ENCODE assay signal across 33 cellular contexts in the genomic region with DNA sequence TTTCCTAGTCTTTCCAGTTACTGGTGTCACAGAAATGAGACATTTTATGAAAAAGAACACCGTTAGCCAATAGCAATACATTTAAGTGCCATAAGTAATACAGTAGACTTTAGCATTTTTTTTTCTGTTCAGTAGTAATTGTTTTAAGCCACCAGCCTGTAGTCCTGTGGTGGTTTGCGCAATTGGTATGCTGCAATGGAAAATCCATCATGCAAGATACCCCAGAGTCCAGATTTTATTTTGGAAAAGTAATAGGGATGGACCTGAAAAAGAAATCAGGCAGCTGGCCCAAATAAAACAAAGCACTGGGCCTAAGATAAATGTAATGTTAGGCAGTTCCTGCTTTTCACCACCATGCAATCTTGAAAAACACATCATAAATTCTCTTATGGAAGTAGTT.
A peak's percentile ranks its signal among the peaks of the same experiment; 100 is the strongest.
DNase-seq lines count a peak whose midpoint lies in the region; ATAC-seq and TF ChIP-seq lines count a peak whose summit lies in the region.
"Had no signal": no experiment of that assay in that cellular context is flagged by ENCODE, and none has a peak within 500 bp of the region (broad histone marks: within the 10 kb centered on the region; RNA-seq: fewer than 3 reads in every experiment).

No MANE protein-coding gene starts in this region.

- no peak for TF ChIP-seq POLR2A in NB4 (IDR thresholded peaks at IDR 0.05; ENCODE audit: extremely low read depth, insufficient read length)
- TF ChIP-seq POLR2A in sigmoid colon (IDR thresholded peaks at IDR 0.05), result no peak

- no peak for TF ChIP-seq CTCF in NB4 (IDR thresholded peaks at IDR 0.05; ENCODE audit: low read depth, low read length)
- TF ChIP-seq CTCF in progenitor cell of endocrine pancreas (IDR thresholded peaks at IDR 0.05; ENCODE audit: unreplicated experiment), result no peak
- no peak for TF ChIP-seq CTCF in sigmoid colon (IDR thresholded peaks at IDR 0.05)

- H3K9me3 ChIP-seq in sigmoid colon, result no peaks in the 10 kb centered on the region
- H3K9me3 ChIP-seq: MG63, mucosa of descending colon, SK-N-SH, testis had no signal

- 98% methylated on average over 2 of the region's 2 CpGs for WGBS in sigmoid colon, 2 donors

- no peak for TF ChIP-seq EP300 in sigmoid colon (IDR thresholded peaks at IDR 0.05)

- H3K27me3 ChIP-seq in sigmoid colon, result no peaks in the 10 kb centered on the region
- H3K27me3 ChIP-seq: MG63, testis had no signal

- H3K4me3 ChIP-seq in NB4 (ENCODE audit: low read depth, low read length), result no peak overlapping the region
- no peak overlapping the region for H3K4me3 ChIP-seq in sigmoid colon
- H3K4me3 ChIP-seq: MG63, mucosa of descending colon, PC-9, testis had no signal

- H3K27ac ChIP-seq in sigmoid colon, result no peak overlapping the region
- H3K27ac ChIP-seq: KMS-11, PC-9, testis had no signal

- H3K9me3 Mint-ChIP-seq in activated naive CD8-positive, alpha-beta T cell treated with anti-CD3 and anti-CD28 coated beads, Interleukin-2, amount 50 U/mL, for 24 hours, result peaks cover 4% of the 10 kb centered on the region
- no peaks in the 10 kb centered on the region for H3K9me3 Mint-ChIP-seq in activated naive CD8-positive, alpha-beta T cell treated with anti-CD3 and anti-CD28 coated beads for 36 hours
- H3K9me3 Mint-ChIP-seq in progenitor cell of endocrine pancreas (ENCODE audit: low read depth), result no peaks in the 10 kb centered on the region
- H3K9me3 Mint-ChIP-seq: activated CD8-positive, alpha-beta T cell treated with anti-CD3 and anti-CD28 coated beads for 36 hours; CD4-positive, alpha-beta T cell; T-helper 1 cell treated with Interleukin-12 subunit alpha and Interleukin-12 subunit beta and Interleukin-4 antibody, amounts not matched to agents 30 μg/mL and 1 μg/mL, for 36 hours had no signal

- no peak for DNase-seq in activated naive CD8-positive, alpha-beta T cell treated with anti-CD3 and anti-CD28 coated beads, Interleukin-2, amount 50 U/mL, for 24 hours
- no peak for DNase-seq in activated naive CD8-positive, alpha-beta T cell treated with anti-CD3 and anti-CD28 coated beads for 36 hours
- DNase-seq in NB4 (ENCODE audit: low read depth), result peak; percentile 4
- DNase-seq in fibroblast of gingiva (ENCODE audit: low read depth), result peak; percentile 76
- DNase-seq in sciatic nerve (ENCODE audit: low spot score), result no peak
- no peak for DNase-seq in progenitor cell of endocrine pancreas (ENCODE audit: low spot score, unreplicated experiment)
- no peak for DNase-seq in sigmoid colon
- DNase-seq: activated effector memory CD4-positive, alpha-beta T cell treated with Interleukin-2 at 50 U/mL for 16 hours; CD4-positive, alpha-beta T cell; central memory CD4-positive, alpha-beta T cell; dermis blood vessel endothelial cell; endodermal cell; H7; hypothalamus; left cardiac atrium; mammary epithelial cell; MG63; mucosa of descending colon; NCI-H1417 treated with DMSO at 0.1 percent for 48 hours; NCI-H2029 treated with DMSO at 0.1 percent for 48 hours; NCI-H526; PC-9; SK-N-SH; small intestine; stimulated activated naive CD4-positive, alpha-beta T cell treated with Interleukin-2 at 50 U/mL for 16 hours; testis had no signal

- no peak for ATAC-seq in activated naive CD8-positive, alpha-beta T cell treated with anti-CD3 and anti-CD28 coated beads, Interleukin-2, amount 50 U/mL, for 24 hours
- ATAC-seq in sciatic nerve (peak; percentile 84), HG03135 (IDR thresholded peaks at IDR 0.05; ENCODE audit: unreplicated experiment) (no peak)
- ATAC-seq: left cardiac atrium, mucosa of descending colon, Right ventricle myocardium inferior had no signal

- H3K27ac Mint-ChIP-seq in activated naive CD8-positive, alpha-beta T cell treated with anti-CD3 and anti-CD28 coated beads, Interleukin-2, amount 50 U/mL, for 24 hours, result peak overlapping the region; percentile 84
- H3K27ac Mint-ChIP-seq in activated naive CD8-positive, alpha-beta T cell treated with anti-CD3 and anti-CD28 coated beads for 36 hours, result no peak overlapping the region
- H3K27ac Mint-ChIP-seq in progenitor cell of endocrine pancreas, result no peak overlapping the region
- H3K27ac Mint-ChIP-seq: activated CD8-positive, alpha-beta T cell treated with anti-CD3 and anti-CD28 coated beads for 36 hours; CD4-positive, alpha-beta T cell; endodermal cell; nephron had no signal

- H3K36me3 Mint-ChIP-seq in activated naive CD8-positive, alpha-beta T cell treated with anti-CD3 and anti-CD28 coated beads, Interleukin-2, amount 50 U/mL, for 24 hours (ENCODE audit: low read depth), result peaks cover 58% of the 10 kb centered on the region
- peaks cover 35% of the 10 kb centered on the region for H3K36me3 Mint-ChIP-seq in activated naive CD8-positive, alpha-beta T cell treated with anti-CD3 and anti-CD28 coated beads for 36 hours
- peaks cover 5% of the 10 kb centered on the region for H3K36me3 Mint-ChIP-seq in progenitor cell of endocrine pancreas (ENCODE audit: insufficient read depth)

- H3K4me1 Mint-ChIP-seq in activated naive CD8-positive, alpha-beta T cell treated with anti-CD3 and anti-CD28 coated beads, Interleukin-2, amount 50 U/mL, for 24 hours, result peaks cover 56% of the 10 kb centered on the region
- H3K4me1 Mint-ChIP-seq in activated naive CD8-positive, alpha-beta T cell treated with anti-CD3 and anti-CD28 coated beads for 36 hours, result peaks cover 31% of the 10 kb centered on the region
- peaks cover 9% of the 10 kb centered on the region for H3K4me1 Mint-ChIP-seq in progenitor cell of endocrine pancreas (ENCODE audit: low read depth)

- H3K4me1 ChIP-seq in sigmoid colon, result no peaks in the 10 kb centered on the region
- H3K4me1 ChIP-seq: testis had no signal

- H3K27me3 Mint-ChIP-seq in activated naive CD8-positive, alpha-beta T cell treated with anti-CD3 and anti-CD28 coated beads, Interleukin-2, amount 50 U/mL, for 24 hours, result no peaks in the 10 kb centered on the region
- H3K27me3 Mint-ChIP-seq in activated naive CD8-positive, alpha-beta T cell treated with anti-CD3 and anti-CD28 coated beads for 36 hours, result no peaks in the 10 kb centered on the region
- no peaks in the 10 kb centered on the region for H3K27me3 Mint-ChIP-seq in progenitor cell of endocrine pancreas
- H3K27me3 Mint-ChIP-seq: activated CD8-positive, alpha-beta T cell treated with anti-CD3 and anti-CD28 coated beads for 36 hours; activated naive CD8-positive, alpha-beta T cell; CD4-positive, alpha-beta T cell had no signal

- peaks cover 0 to 18% (median 4%) of the 10 kb centered on the region in 4 donors for H3K36me3 ChIP-seq in sigmoid colon
- H3K36me3 ChIP-seq: MG63 had no signal

- H3K4me3 Mint-ChIP-seq in activated naive CD8-positive, alpha-beta T cell treated with anti-CD3 and anti-CD28 coated beads, Interleukin-2, amount 50 U/mL, for 24 hours, result no peak overlapping the region
- H3K4me3 Mint-ChIP-seq in activated naive CD8-positive, alpha-beta T cell treated with anti-CD3 and anti-CD28 coated beads for 36 hours, result no peak overlapping the region
- H3K4me3 Mint-ChIP-seq in progenitor cell of endocrine pancreas (ENCODE audit: low read depth), result no peak overlapping the region
- H3K4me3 Mint-ChIP-seq: activated CD8-positive, alpha-beta T cell treated with anti-CD3 and anti-CD28 coated beads for 36 hours; activated naive CD8-positive, alpha-beta T cell; CD4-positive, alpha-beta T cell; endodermal cell; nephron; T-helper 1 cell treated with Interleukin-12 subunit alpha and Interleukin-12 subunit beta and Interleukin-4 antibody, amounts not matched to agents 30 μg/mL and 1 μg/mL, for 36 hours had no signal

- intact Hi-C loops in sciatic nerve (cut with DNase I), result no loop called here
- intact Hi-C loops in sigmoid colon (cut with DNase I), result no loop called here

Comparison
In these comparisons a context has a peak if more than half of its experiments do, and no peak if none do; other contexts are left out.
1. DNase-seq: peak in NB4 (single experiment) and fibroblast of gingiva (single experiment); none in activated naive CD8-positive, alpha-beta T cell treated with anti-CD3 and anti-CD28 coated beads, Interleukin-2, amount 50 U/mL, for 24 hours (single experiment), activated naive CD8-positive, alpha-beta T cell treated with anti-CD3 and anti-CD28 coated beads for 36 hours (single experiment), sciatic nerve (single experiment), progenitor cell of endocrine pancreas (single experiment) and sigmoid colon (single experiment).